Comparison of ENCODE assay signal across 8 cellular contexts in the genomic region with DNA sequence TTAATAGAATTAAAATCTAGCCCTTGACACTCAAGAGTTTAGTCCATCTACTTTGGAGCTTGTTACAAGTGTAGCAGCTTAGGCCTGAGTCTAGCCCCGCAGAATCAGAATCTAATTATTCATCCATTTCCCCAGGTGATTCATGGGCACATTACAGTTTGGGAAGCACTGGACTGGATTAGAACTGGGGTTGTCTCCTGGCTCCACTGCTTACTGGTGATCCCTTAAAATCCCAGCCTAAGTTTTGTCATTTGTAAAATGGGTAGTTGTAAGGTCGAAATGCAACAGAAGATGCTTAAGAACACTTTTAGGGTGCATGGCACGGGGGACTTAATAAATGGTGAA. TPM values are rescaled to one million over a fixed set of nuclear protein-coding genes. Genes with fewer than 3 reads are reported as not detected.
DNase-seq lines count a peak whose midpoint lies in the region; ATAC-seq and TF ChIP-seq lines count a peak whose summit lies in the region.

No MANE protein-coding gene starts in this region.

- H3K9ac ChIP-seq in parathyroid adenoma = no peak overlapping the region

- H3K4me1 ChIP-seq in parathyroid adenoma = peaks cover 3% of the 10 kb centered on the region

- ATAC-seq in esophagus mucosa = peak; percentile 37
- ATAC-seq in GM19463 (IDR thresholded peaks at IDR 0.05; ENCODE audit: unreplicated experiment) = no peak
- ATAC-seq in sciatic nerve = no peak
- ATAC-seq in HG02840 (IDR thresholded peaks at IDR 0.05; ENCODE audit: low FRiP score, unreplicated experiment) = no peak

- peak overlapping the region; percentile 82 for H3K27ac ChIP-seq in parathyroid adenoma

- H3K4me3 ChIP-seq in parathyroid adenoma (ENCODE audit: low read depth, low read length) = peak overlapping the region; percentile 74

- peaks cover 9% of the 10 kb centered on the region for H3K79me2 ChIP-seq in parathyroid adenoma

- no peaks in the 10 kb centered on the region for H3K9me3 ChIP-seq in parathyroid adenoma (ENCODE audit: control insufficient read depth, low read length)

- peak; percentile 28 for DNase-seq in EH (ENCODE audit: low read depth)
- peak; percentile 15 for DNase-seq in RPMI7951 (ENCODE audit: low read depth)
- DNase-seq in sciatic nerve (ENCODE audit: low spot score) = no peak
- no peak for DNase-seq in GM10266 (ENCODE audit: extremely low spot score)

- intact Hi-C loops in sciatic nerve (cut with DNase I) = loop anchor here (5.0 kb wide), 1 partner anchor 56 kb away; a partner anchor contains a TSS

- H3K4me2 ChIP-seq in parathyroid adenoma (ENCODE audit: low read length) = peak overlapping the region; percentile 74

- no peaks in the 10 kb centered on the region for H3K27me3 ChIP-seq in parathyroid adenoma (ENCODE audit: control insufficient read depth, insufficient read depth, low read length)

- TF ChIP-seq CTCF in parathyroid adenoma (IDR thresholded peaks at IDR 0.05) (no peak), GM10266 (IDR thresholded peaks at IDR 0.05; ENCODE audit: control insufficient read depth, insufficient read depth, low read depth, missing control alignments) (no peak)

- H2AFZ ChIP-seq in parathyroid adenoma = no peak overlapping the region

- H3K36me3 ChIP-seq in parathyroid adenoma (ENCODE audit: control insufficient read depth, insufficient read depth, low read length) = no peaks in the 10 kb centered on the region

RNA-seq across cellular contexts. Expression of a gene that starts 1.3 kb away (rescaled TPM):
- 23.9 and 32.0 TPM in 2 replicates for total RNA-seq in RPMI7951 (2014; rRNA removed; shearing (Covaris generic))
- total RNA-seq in esophagus mucosa (12.1 TPM), sciatic nerve (19.3 TPM)

RNA-seq across cellular contexts. Expression of a gene that starts 42.8 kb away (rescaled TPM):
- not detected in 2 replicates for total RNA-seq in RPMI7951 (2014; rRNA removed; shearing (Covaris generic))
- total RNA-seq in esophagus mucosa (not detected), sciatic nerve (not detected)

RNA-seq across cellular contexts. Expression of a gene that starts 54.1 kb away (rescaled TPM):
- total RNA-seq in RPMI7951 (2014; rRNA removed; shearing (Covaris generic)) = 60.8 and 76.6 TPM in 2 replicates
- total RNA-seq in esophagus mucosa = 33.6 TPM
- total RNA-seq in sciatic nerve = 25.1 TPM

Comparison
In these comparisons a context has a peak if more than half of its experiments do, and no peak if none do; other contexts are left out.
1. DNase-seq: peak in EH (single experiment) and RPMI7951 (single experiment); none in sciatic nerve (single experiment) and GM10266 (single experiment).